Comparison of ENCODE assay signal across 9 cellular contexts in the genomic region with DNA sequence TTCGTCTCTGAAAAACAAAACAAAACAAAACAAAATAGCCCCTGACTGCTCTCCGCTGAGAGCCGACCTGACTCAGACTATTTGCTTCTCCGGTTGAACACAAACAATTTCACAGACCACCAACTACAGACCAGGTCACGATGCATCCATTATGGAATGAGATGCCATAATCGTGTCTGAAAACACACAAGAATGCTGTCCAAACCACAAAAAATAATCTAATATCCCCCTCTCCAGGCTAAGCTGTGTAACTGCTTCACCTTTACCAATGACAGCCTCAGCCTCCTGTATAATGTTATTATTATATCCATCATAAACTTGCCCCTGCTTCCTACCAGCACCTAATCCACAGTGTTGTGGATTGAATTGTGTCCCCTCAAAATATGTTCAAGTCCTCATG.
A peak's percentile ranks its signal among the peaks of the same experiment; 100 is the strongest.
DNase-seq lines count a peak whose midpoint lies in the region; ATAC-seq and TF ChIP-seq lines count a peak whose summit lies in the region.
"Had no signal": no experiment of that assay in that cellular context is flagged by ENCODE, and none has a peak within 500 bp of the region (broad histone marks: within the 10 kb centered on the region; RNA-seq: fewer than 3 reads in every experiment).

No MANE protein-coding gene starts in this region.

- peak; percentile 71 for ATAC-seq in activated CD8-positive, alpha-beta T cell treated with anti-CD3 and anti-CD28 coated beads, Interleukin-2, amount 10 ng/mL, durations not matched to agents 7 days and 5 days
- ATAC-seq in HG02623 (IDR thresholded peaks at IDR 0.05; ENCODE audit: unreplicated experiment) = no peak
- ATAC-seq in HG03342 (IDR thresholded peaks at IDR 0.05; ENCODE audit: unreplicated experiment) = no peak

- no CpG with 5 or more reads among the region's 6 CpGs for WGBS in iPS DF 6.9 (ENCODE audit: insufficient coverage, insufficient read length)

- TF ChIP-seq RAD21 in Ishikawa (IDR thresholded peaks at IDR 0.05; ENCODE audit: low read depth) = peak; percentile 77

- CTCF ChIA-PET in AG04449 (lab: Yijun Ruan, JAX) = interaction anchor here (1.2 to 2.5 kb wide), 2 partner anchors 69 to 134 kb away, joined by 3 to 5 read pairs; no protein-coding TSS in a partner anchor
- CTCF ChIA-PET in activated CD8-positive, alpha-beta T cell treated with anti-CD3 and anti-CD28 coated beads, Interleukin-2, amount 10 ng/mL, durations not matched to agents 7 days and 5 days (lab: Charles Lee) = interaction anchor here (0.6 to 2.6 kb wide), 14 partner anchors 52 to 295 kb away, joined by 3 to 11 read pairs (median 5); no protein-coding TSS in a partner anchor

- TF ChIP-seq CTCF in AG04449 (IDR thresholded peaks at IDR 0.05; ENCODE audit: insufficient read depth, low read length, missing control alignments) = peak; percentile 27
- peak; percentile 13 to 24 for TF ChIP-seq CTCF in tibial artery (IDR thresholded peaks at IDR 0.05)

- no peaks in the 10 kb centered on the region for H3K27me3 Mint-ChIP-seq in activated CD8-positive, alpha-beta T cell treated with anti-CD3 and anti-CD28 coated beads, Interleukin-2, amount 10 ng/mL, durations not matched to agents 7 days and 5 days (ENCODE audit: low read depth)

- H3K4me3 Mint-ChIP-seq in activated CD8-positive, alpha-beta T cell treated with anti-CD3 and anti-CD28 coated beads, Interleukin-2, amount 10 ng/mL, durations not matched to agents 7 days and 5 days = no peak overlapping the region
- H3K4me3 Mint-ChIP-seq: memory B cell had no signal

- no peak overlapping the region for H3K27ac Mint-ChIP-seq in activated CD8-positive, alpha-beta T cell treated with anti-CD3 and anti-CD28 coated beads, Interleukin-2, amount 10 ng/mL, durations not matched to agents 7 days and 5 days
- H3K27ac Mint-ChIP-seq: memory B cell had no signal

- H3K4me1 ChIP-seq in iPS DF 6.9 (ENCODE audit: control insufficient read depth, insufficient read depth, low read length) (no peaks in the 10 kb centered on the region), tibial artery (no peaks in the 10 kb centered on the region)

- POLR2A ChIA-PET in AG04449 (lab: Yijun Ruan, JAX) = no interaction called here
- POLR2A ChIA-PET in activated CD8-positive, alpha-beta T cell treated with anti-CD3 and anti-CD28 coated beads, Interleukin-2, amount 10 ng/mL, durations not matched to agents 7 days and 5 days (lab: Charles Lee) = no interaction called here

- H3K27ac ChIP-seq in iPS DF 6.9 (ENCODE audit: low read length) = no peak overlapping the region
- no peak overlapping the region for H3K27ac ChIP-seq in tibial artery

- peaks cover 36% of the 10 kb centered on the region for H3K4me1 Mint-ChIP-seq in activated CD8-positive, alpha-beta T cell treated with anti-CD3 and anti-CD28 coated beads, Interleukin-2, amount 10 ng/mL, durations not matched to agents 7 days and 5 days (ENCODE audit: low read depth)
- H3K4me1 Mint-ChIP-seq: memory B cell had no signal

- TF ChIP-seq EP300 in Ishikawa (IDR thresholded peaks at IDR 0.05; ENCODE audit: borderline replicate concordance) = no peak

- H3K36me3 ChIP-seq in iPS DF 6.9 (ENCODE audit: control insufficient read depth, insufficient read depth, low read length) = no peaks in the 10 kb centered on the region
- H3K36me3 ChIP-seq in tibial artery = no peaks in the 10 kb centered on the region

- no peaks in the 10 kb centered on the region for H3K36me3 Mint-ChIP-seq in activated CD8-positive, alpha-beta T cell treated with anti-CD3 and anti-CD28 coated beads, Interleukin-2, amount 10 ng/mL, durations not matched to agents 7 days and 5 days (ENCODE audit: low read depth)
- H3K36me3 Mint-ChIP-seq: memory B cell had no signal

- H3K9me3 Mint-ChIP-seq in activated CD8-positive, alpha-beta T cell treated with anti-CD3 and anti-CD28 coated beads, Interleukin-2, amount 10 ng/mL, durations not matched to agents 7 days and 5 days (ENCODE audit: insufficient read depth) = no peaks in the 10 kb centered on the region
- H3K9me3 Mint-ChIP-seq: memory B cell had no signal

- intact Hi-C loops in tibial artery (cut with DNase I; ENCODE audit: low total_unique reads) = no loop called here

- H3K4me3 ChIP-seq in AG04449 (ENCODE audit: low read depth, low read length) = no peak overlapping the region
- H3K4me3 ChIP-seq in iPS DF 6.9 (ENCODE audit: low read length) = no peak overlapping the region
- H3K4me3 ChIP-seq in tibial artery = no peak overlapping the region

- no peak for DNase-seq in AG04449 (ENCODE audit: low read depth, low spot score)
- DNase-seq in GM04504 (ENCODE audit: low read depth) = peak; percentile 9
- no peak for DNase-seq in activated CD8-positive, alpha-beta T cell treated with anti-CD3 and anti-CD28 coated beads, Interleukin-2, amount 10 ng/mL, durations not matched to agents 7 days and 5 days
- peak; percentile 4 for DNase-seq in iPS DF 6.9 (ENCODE audit: low read depth, low spot score)
- no peak for DNase-seq in tibial artery

- H3K9me3 ChIP-seq in iPS DF 6.9 (ENCODE audit: control insufficient read depth, insufficient read depth, low read length) (no peaks in the 10 kb centered on the region), tibial artery (no peaks in the 10 kb centered on the region)

- H3K27me3 ChIP-seq in iPS DF 6.9 (ENCODE audit: control insufficient read depth, insufficient read depth, low read length) (no peaks in the 10 kb centered on the region), tibial artery (no peaks in the 10 kb centered on the region)

TF ChIP-seq in Ishikawa, 13 proteins besides CTCF, POLR2A, EP300 and RAD21:
- TF ChIP-seq TEAD4 (IDR thresholded peaks at IDR 0.05) = no peak
TF ChIP-seq in Ishikawa: peak in this region for 0.

Comparison
In these comparisons a context has a peak if more than half of its experiments do, and no peak if none do; other contexts are left out.
1. DNase-seq: peak in GM04504 (single experiment) and iPS DF 6.9 (single experiment); none in AG04449 (single experiment), activated CD8-positive, alpha-beta T cell treated with anti-CD3 and anti-CD28 coated beads, Interleukin-2, amount 10 ng/mL, durations not matched to agents 7 days and 5 days (single experiment) and tibial artery (0 of 2).